Comparison of ENCODE assay signal across 18 cellular contexts in the genomic region with DNA sequence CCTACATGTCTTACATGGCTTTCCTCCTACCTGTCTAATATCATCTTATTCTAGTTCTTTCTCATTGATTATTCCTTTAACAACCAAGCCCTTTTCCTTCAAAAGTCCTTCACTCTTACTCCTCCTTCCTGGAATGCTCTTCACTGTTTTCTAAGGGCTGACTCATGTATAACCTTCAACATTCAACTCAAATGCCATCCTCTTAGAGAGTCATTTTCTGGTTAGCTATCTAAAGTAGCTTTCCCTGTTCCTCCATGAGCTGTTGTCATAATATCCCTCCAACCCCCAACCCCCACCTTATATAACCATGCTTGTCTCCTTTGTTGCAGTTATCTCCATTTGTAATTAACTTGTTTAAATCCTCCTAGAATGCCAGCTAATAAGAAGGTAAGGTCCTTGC.
DNase-seq lines count a peak whose midpoint lies in the region; ATAC-seq, FAIRE-seq and TF ChIP-seq lines count a peak whose summit lies in the region.
"Had no signal": no experiment of that assay in that cellular context is flagged by ENCODE, and none has a peak within 500 bp of the region (broad histone marks: within the 10 kb centered on the region; RNA-seq: fewer than 3 reads in every experiment).

No MANE protein-coding gene starts in this region.

- H3K4me3 Mint-ChIP-seq in naive thymus-derived CD8-positive, alpha-beta T cell = no peak overlapping the region
- H3K4me3 Mint-ChIP-seq: activated CD4-positive, alpha-beta T cell treated with anti-CD3 and anti-CD28 coated beads for 36 hours; activated T-cell treated with anti-CD3 and anti-CD28 coated beads, Interleukin-2, amount 50 U/mL, for 72 hours; nephron progenitor cell had no signal

- H3K4me1 Mint-ChIP-seq in naive thymus-derived CD8-positive, alpha-beta T cell = peaks cover 6 to 21% (median 15%) of the 10 kb centered on the region in 4 donors
- H3K4me1 Mint-ChIP-seq: nephron progenitor cell had no signal

- POLR2A ChIA-PET in naive thymus-derived CD8-positive, alpha-beta T cell (lab: Charles Lee) = no interaction called here

- no peaks in the 10 kb centered on the region for H3K27me3 Mint-ChIP-seq in naive thymus-derived CD8-positive, alpha-beta T cell
- H3K27me3 Mint-ChIP-seq: activated CD4-positive, alpha-beta T cell treated with anti-CD3 and anti-CD28 coated beads for 36 hours had no signal

- peaks cover 0 to 3% (median 0%) of the 10 kb centered on the region in 9 donors for H3K9me3 Mint-ChIP-seq in naive thymus-derived CD8-positive, alpha-beta T cell
- H3K9me3 Mint-ChIP-seq: activated T-cell treated with anti-CD3 and anti-CD28 coated beads, Interleukin-2, amount 50 U/mL, for 72 hours; nephron progenitor cell had no signal

- H3K4me3 ChIP-seq in epithelial cell of esophagus (ENCODE audit: low read length) = no peak overlapping the region
- H3K4me3 ChIP-seq: esophagus squamous epithelium had no signal

- peak overlapping the region in 7 of 10 donors; percentile 0 to 70 (median 25) for H3K27ac Mint-ChIP-seq in naive thymus-derived CD8-positive, alpha-beta T cell
- H3K27ac Mint-ChIP-seq: activated CD4-positive, alpha-beta T cell treated with anti-CD3 and anti-CD28 coated beads for 36 hours; activated T-cell treated with anti-CD3 and anti-CD28 coated beads, Interleukin-2, amount 50 U/mL, for 72 hours; nephron progenitor cell had no signal

- TF ChIP-seq CTCF in epithelial cell of esophagus (IDR thresholded peaks at IDR 0.05; ENCODE audit: insufficient read depth, low read depth, low read length, missing control alignments) = no peak

- H3K36me3 Mint-ChIP-seq in naive thymus-derived CD8-positive, alpha-beta T cell = peaks cover 0 to 9% (median 7%) of the 10 kb centered on the region in 3 donors

- FAIRE-seq in RCC 7860 (lab: Jason Lieb, UNC) = peak; percentile 38

- peak; percentile 73 for DNase-seq in EL
- peak; percentile 52 for DNase-seq in RCC 7860 (ENCODE audit: low spot score)
- DNase-seq in epithelial cell of esophagus (ENCODE audit: low read depth) = peak; percentile 38
- no peak for DNase-seq in naive thymus-derived CD8-positive, alpha-beta T cell
- no peak for DNase-seq in NCI-H510A treated with DMSO at 0.1 percent for 48 hours (lab: John Stamatoyannopoulos, UW)
- DNase-seq in activated CD8-positive, alpha-beta memory T cell treated with anti-CD3 and anti-CD28 coated beads for 24 hours = no peak
- no peak for DNase-seq in NCI-H1930 (lab: John Stamatoyannopoulos, UW)
- DNase-seq: activated CD4-positive, alpha-beta T cell treated with anti-CD3 and anti-CD28 coated beads for 36 hours; activated T-cell treated with anti-CD3 and anti-CD28 coated beads, Interleukin-2, amount 50 U/mL, for 72 hours; caudate nucleus; DMS79; esophagus squamous epithelium; islet precursor cell; Karpas-422; NCI-H2029 treated with DMSO at 0.1 percent for 48 hours; nephron progenitor cell; NK-92 treated with Interleukin-12 subunit alpha and Interleukin-12 subunit beta, amount 100 ng/mL, for 24 hours had no signal

- ATAC-seq in naive thymus-derived CD8-positive, alpha-beta T cell = no peak
- ATAC-seq in GM19463 (IDR thresholded peaks at IDR 0.05; ENCODE audit: unreplicated experiment) = no peak
- ATAC-seq: activated CD4-positive, alpha-beta T cell treated with anti-CD3 and anti-CD28 coated beads for 36 hours; activated T-cell treated with anti-CD3 and anti-CD28 coated beads, Interleukin-2, amount 50 U/mL, for 72 hours had no signal

Comparison
In these comparisons a context has a peak if more than half of its experiments do, and no peak if none do; other contexts are left out.
1. DNase-seq: peak in EL (single experiment), RCC 7860 (single experiment) and epithelial cell of esophagus (single experiment); none in naive thymus-derived CD8-positive, alpha-beta T cell (0 of 10), NCI-H510A treated with DMSO at 0.1 percent for 48 hours (single experiment), activated CD8-positive, alpha-beta memory T cell treated with anti-CD3 and anti-CD28 coated beads for 24 hours (single experiment) and NCI-H1930 (0 of 2).